7 cellular contexts compared by ENCODE assay signal in the genomic region with DNA sequence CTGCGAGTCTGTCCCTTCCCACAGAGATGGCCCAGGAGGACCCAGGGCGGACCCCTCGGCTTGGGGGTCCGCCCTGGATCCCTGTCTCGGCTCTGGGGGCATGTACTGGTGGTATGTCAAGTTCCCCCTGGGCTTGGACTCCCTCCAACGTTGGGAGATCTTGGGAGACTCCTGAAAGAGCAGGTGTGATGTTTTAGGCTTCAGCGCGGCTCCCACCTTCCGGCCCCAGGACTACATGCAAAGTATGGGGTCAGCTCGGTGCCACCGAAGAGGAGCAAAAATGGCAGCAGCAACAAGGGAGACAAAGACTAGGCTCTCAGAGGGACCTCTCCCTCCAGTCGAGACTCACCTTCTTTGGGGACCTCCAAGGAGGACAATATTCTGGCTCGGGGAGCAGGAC. TPM values are rescaled to one million over a fixed set of nuclear protein-coding genes. Genes with fewer than 3 reads are reported as not detected.
A peak's percentile ranks its signal among the peaks of the same experiment; 100 is the strongest.
DNase-seq lines count a peak whose midpoint lies in the region; ATAC-seq and TF ChIP-seq lines count a peak whose summit lies in the region.
"Had no signal": no experiment of that assay in that cellular context is flagged by ENCODE, and none has a peak within 500 bp of the region (broad histone marks: within the 10 kb centered on the region; RNA-seq: fewer than 3 reads in every experiment).

No MANE protein-coding gene starts in this region.

- peaks cover 5% of the 10 kb centered on the region; the same call in 1 of the 2 replicates for H3K36me3 ChIP-seq in SK-N-MC (ENCODE audit: insufficient read depth, low read length)

- H3K9ac ChIP-seq in SK-N-MC (ENCODE audit: insufficient read length), result peak overlapping the region; percentile 60

- DNase-seq in AG09309 (ENCODE audit: low read depth) (no peak), SK-N-MC (ENCODE audit: low read depth, low spot score) (no peak), left colon (peak; percentile 36 to 51), medulla oblongata (ENCODE audit: extremely low spot score) (no peak)
- DNase-seq: NCI-H1417 had no signal

- no peaks in the 10 kb centered on the region for H3K9me3 ChIP-seq in SK-N-MC (ENCODE audit: low read depth, low read length)

- H3K27ac ChIP-seq in SK-N-MC, result peak overlapping the region; percentile 81

- intact Hi-C loops in left colon (cut with DNase I, micrococcal nuclease), result no loop called here

- no peak for ATAC-seq in left colon
- no peak for ATAC-seq in GM18858 (IDR thresholded peaks at IDR 0.05; ENCODE audit: unreplicated experiment)
- no peak for ATAC-seq in GM19324 (IDR thresholded peaks at IDR 0.05; ENCODE audit: low FRiP score, unreplicated experiment)

- no peak for TF ChIP-seq CTCF in AG09309 (IDR thresholded peaks at IDR 0.05; ENCODE audit: control insufficient read depth, insufficient read depth, low read depth, low read length, missing control alignments)

- H3K4me3 ChIP-seq in AG09309 (ENCODE audit: control insufficient read depth, low read depth, low read length) (peak overlapping the region; percentile 72), SK-N-MC (peak overlapping the region; percentile 76)

RNA-seq across cellular contexts. Expression of gene MAMSTR, which starts 4.2 kb away (rescaled TPM):
- total RNA-seq in left colon, result under 1 TPM; 0.64 to 0.67 TPM

RNA-seq across cellular contexts. Expression of gene FUT2, which starts 19.5 kb away (rescaled TPM):
- total RNA-seq in left colon, result 100 to 1,000 TPM in 1 of 2 donors, 10 to 100 TPM in 1; 74.3 to 147 TPM

RNA-seq across cellular contexts. Expression of gene RASIP1, which starts 25.1 kb away (rescaled TPM):
- total RNA-seq in left colon, result 1 to 10 TPM; 2.7 to 2.8 TPM

RNA-seq across cellular contexts. Expression of gene IZUMO1, which starts 31.4 kb away (rescaled TPM):
- not detected for total RNA-seq in left colon

RNA-seq across cellular contexts. Expression of gene FUT1, which starts 37.2 kb away (rescaled TPM):
- total RNA-seq in left colon, result under 1 TPM; 0.37 to 0.56 TPM

Comparison
In these comparisons a context has a peak if more than half of its experiments do, and no peak if none do; other contexts are left out.
1. DNase-seq: peak in left colon (2 of 2); none in AG09309 (single experiment), SK-N-MC (single experiment) and medulla oblongata (single experiment).